In genomic region chr16:50861926-50862325, GRCh38 we compare ENCODE assay signal across 15 cellular contexts.
DNase-seq lines count a peak whose midpoint lies in the region; ATAC-seq and TF ChIP-seq lines count a peak whose summit lies in the region.
"Had no signal": no experiment of that assay in that cellular context is flagged by ENCODE, and none has a peak within 500 bp of the region (broad histone marks: within the 10 kb centered on the region; RNA-seq: fewer than 3 reads in every experiment).

No MANE protein-coding gene starts in this region.

- POLR2A ChIA-PET in A673 (lab: Charles Lee; ENCODE audit: low non-redundant PET) (no interaction called here), OCI-LY7 (lab: Charles Lee) (no interaction called here)

- H3K36me3 ChIP-seq in A673 (ENCODE audit: insufficient read depth, low read length, poor library complexity, severe bottlenecking): no peaks in the 10 kb centered on the region
- no peaks in the 10 kb centered on the region for H3K36me3 ChIP-seq in OCI-LY7 (ENCODE audit: insufficient read depth, low read length)
- no peaks in the 10 kb centered on the region for H3K36me3 ChIP-seq in prostate gland
- H3K36me3 ChIP-seq: BE2C, cardiac muscle cell, vagina, WERI-Rb-1 had no signal

- H3K79me2 ChIP-seq in OCI-LY7 (ENCODE audit: insufficient read depth, low read depth, low read length): no peaks in the 10 kb centered on the region

- WGBS in prostate gland: 44% methylated on average over 3 of the region's 3 CpGs

- intact Hi-C loops in A673 (cut with micrococcal nuclease; ENCODE audit: unreplicated experiment): no loop called here
- intact Hi-C loops in OCI-LY7 (cut with micrococcal nuclease; ENCODE audit: unreplicated experiment): no loop called here
- intact Hi-C loops in prostate gland (cut with DNase I): no loop called here

- H3K27me3 ChIP-seq in A673 (replicated peaks; ENCODE audit: insufficient read depth, low read depth, low read length, poor library complexity): no peaks in the 10 kb centered on the region
- H3K27me3 ChIP-seq in prostate gland (replicated peaks; ENCODE audit: insufficient read depth): no peaks in the 10 kb centered on the region
- H3K27me3 ChIP-seq: BE2C, cardiac muscle cell, vagina had no signal

- H4K20me1 ChIP-seq in OCI-LY7 (ENCODE audit: insufficient read depth, low read length): no peaks in the 10 kb centered on the region

- no peak for TF ChIP-seq CTCF in A673 (conservative IDR thresholded peaks at IDR 0.05; ENCODE audit: low read depth, low read length)
- TF ChIP-seq CTCF in OCI-LY7 (conservative IDR thresholded peaks at IDR 0.05; ENCODE audit: low read length): no peak
- no peak for TF ChIP-seq CTCF in prostate gland (IDR thresholded peaks at IDR 0.05)

- BruUV-seq in A673 (replicated peaks; lab: Mats Ljungman, UMichigan) (no TSS peak), OCI-LY7 (replicated peaks; lab: Mats Ljungman, UMichigan) (no TSS peak)

- CTCF ChIA-PET in A673 (lab: Charles Lee): no interaction called here
- CTCF ChIA-PET in OCI-LY7 (lab: Charles Lee; ENCODE audit: unreplicated experiment): no interaction called here

- no peak overlapping the region for H3K4me2 ChIP-seq in OCI-LY7 (ENCODE audit: low read length)

- TF ChIP-seq POLR2A in erythroblast (IDR thresholded peaks at IDR 0.05; ENCODE audit: low read length): no peak
- no peak for TF ChIP-seq POLR2A in prostate gland (IDR thresholded peaks at IDR 0.05)

- DNase-seq in A673 (ENCODE audit: low spot score) (peak; percentile 21), astrocyte of the hippocampus (ENCODE audit: low read depth, low spot score) (peak; percentile 79), iris pigment epithelial cell (ENCODE audit: low read depth) (peak; percentile 39), OCI-LY7 (ENCODE audit: low spot score) (no peak), erythroblast (lab: John Stamatoyannopoulos, UW) (no peak), prostate gland (ENCODE audit: low spot score) (no peak)
- DNase-seq in effector CD8-positive, alpha-beta T cell (lab: John Stamatoyannopoulos, UW): no peak
- DNase-seq: activated T-cell treated with anti-CD3 and anti-CD28 coated beads, Interleukin-2, amount 50 U/mL, for 1 hour; BE2C; GDM1; islet precursor cell; WERI-Rb-1 had no signal

- H3K9me3 ChIP-seq in A673 (ENCODE audit: low read depth, low read length, poor library complexity, severe bottlenecking) (no peaks in the 10 kb centered on the region), OCI-LY7 (ENCODE audit: low read length) (no peaks in the 10 kb centered on the region), prostate gland (no peaks in the 10 kb centered on the region)
- H3K9me3 ChIP-seq: BE2C, vagina had no signal

- H3K4me1 ChIP-seq in A673 (ENCODE audit: insufficient read depth, low read length, poor library complexity, severe bottlenecking) (no peaks in the 10 kb centered on the region), OCI-LY7 (ENCODE audit: insufficient read depth, low read length, poor library complexity, severe bottlenecking) (no peaks in the 10 kb centered on the region), prostate gland (replicated peaks) (no peaks in the 10 kb centered on the region)
- H3K4me1 ChIP-seq: BE2C, vagina had no signal

- ATAC-seq in HG03432 (IDR thresholded peaks at IDR 0.05; ENCODE audit: unreplicated experiment): peak; percentile 66

- H3K9me2 ChIP-seq in OCI-LY7 (ENCODE audit: insufficient read depth, low read length): no peaks in the 10 kb centered on the region

- H2AFZ ChIP-seq in OCI-LY7 (ENCODE audit: low read length): no peak overlapping the region

- H3K27ac ChIP-seq in A673 (ENCODE audit: low read depth, low read length, poor library complexity, severe bottlenecking) (no peak overlapping the region), OCI-LY7 (ENCODE audit: low read depth, low read length, poor library complexity, severe bottlenecking) (no peak overlapping the region), prostate gland (no peak overlapping the region)
- H3K27ac ChIP-seq: cardiac muscle cell, vagina, WERI-Rb-1 had no signal

- H3K4me3 ChIP-seq in A673 (ENCODE audit: low read depth, low read length, poor library complexity, severe bottlenecking) (no peak overlapping the region), OCI-LY7 (ENCODE audit: low read depth, low read length, poor library complexity, severe bottlenecking) (no peak overlapping the region), prostate gland (no peak overlapping the region)
- H3K4me3 ChIP-seq: cardiac muscle cell, vagina had no signal

Comparison
In these comparisons a context has a peak if more than half of its experiments do, and no peak if none do; other contexts are left out.
1. DNase-seq: peak in A673 (single experiment), astrocyte of the hippocampus (single experiment) and iris pigment epithelial cell (single experiment); none in OCI-LY7 (single experiment), erythroblast (0 of 2), prostate gland (single experiment) and effector CD8-positive, alpha-beta T cell (single experiment).